In genomic region chr10:131751827-131752775, GRCh38 we compare ENCODE assay signal across 11 cellular contexts.
"Had no signal": no experiment of that assay in that cellular context is flagged by ENCODE, and none has a peak within 500 bp of the region (broad histone marks: within the 10 kb centered on the region; RNA-seq: fewer than 3 reads in every experiment).

No MANE protein-coding gene starts in this region.

- H3K9me3 Mint-ChIP-seq: activated naive CD8-positive, alpha-beta T cell treated with anti-CD3 and anti-CD28 coated beads for 36 hours had no signal

- H3K9me3 ChIP-seq: esophagus squamous epithelium, heart left ventricle, sigmoid colon, suprapubic skin had no signal

- DNase-seq: activated CD4-positive, alpha-beta T cell treated with anti-CD3 and anti-CD28 coated beads, Interleukin-2, amount 50 U/mL, for 1 hour; activated naive CD8-positive, alpha-beta T cell treated with anti-CD3 and anti-CD28 coated beads for 36 hours; esophagus squamous epithelium; heart left ventricle; midbrain; stimulated activated CD4-positive, alpha-beta T cell treated with anti-CD3 and anti-CD28 coated beads, Interleukin-12 subunit alpha, Interleukin-12 subunit beta, amount 100 ng/mL, for 4 hours; stimulated activated naive CD8-positive, alpha-beta T cell treated with anti-CD3 and anti-CD28 coated beads, Interleukin-15, Interleukin-2, amounts not matched to agents 100 U/mL and 50 U/mL, for 24 hours; T-helper 2 cell had no signal

- H3K27me3 ChIP-seq: foreskin keratinocyte had no signal

- H3K36me3 Mint-ChIP-seq: activated naive CD8-positive, alpha-beta T cell treated with anti-CD3 and anti-CD28 coated beads for 36 hours had no signal

- H3K4me1 Mint-ChIP-seq: activated naive CD8-positive, alpha-beta T cell treated with anti-CD3 and anti-CD28 coated beads for 36 hours had no signal

- H3K4me3 Mint-ChIP-seq: activated naive CD8-positive, alpha-beta T cell treated with anti-CD3 and anti-CD28 coated beads for 36 hours had no signal

- H3K27ac Mint-ChIP-seq: activated naive CD8-positive, alpha-beta T cell treated with anti-CD3 and anti-CD28 coated beads for 36 hours had no signal

- H3K27ac ChIP-seq: esophagus squamous epithelium, foreskin keratinocyte, heart left ventricle, sigmoid colon, suprapubic skin had no signal

- H3K4me1 ChIP-seq: foreskin keratinocyte, heart left ventricle, sigmoid colon, suprapubic skin had no signal

- H3K27me3 Mint-ChIP-seq: activated naive CD8-positive, alpha-beta T cell treated with anti-CD3 and anti-CD28 coated beads for 36 hours had no signal

- H3K4me3 ChIP-seq: esophagus squamous epithelium, heart left ventricle, sigmoid colon, suprapubic skin had no signal

- H3K36me3 ChIP-seq: esophagus squamous epithelium, heart left ventricle, sigmoid colon, suprapubic skin had no signal
